ENCODE assay signal across 10 cellular contexts in the genomic region with DNA sequence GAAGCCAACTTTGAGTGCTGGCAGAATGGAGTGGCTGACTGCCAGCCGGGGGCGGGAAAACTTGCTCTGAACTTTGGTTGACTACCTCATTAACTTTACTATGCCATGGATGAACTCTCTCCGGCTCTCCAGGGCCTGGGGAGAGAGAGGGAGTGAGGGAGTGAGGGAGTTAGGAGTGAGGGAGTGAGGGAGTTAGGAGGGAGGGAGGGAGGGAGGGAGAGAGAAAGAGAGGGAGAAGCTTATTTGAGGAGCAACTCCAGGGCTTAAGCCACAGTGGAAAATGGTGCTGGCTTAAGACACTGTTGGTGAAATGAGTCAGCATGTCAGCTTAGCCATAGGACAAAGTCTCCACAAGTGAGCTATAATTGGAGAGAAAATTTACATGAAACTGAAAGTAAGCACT.
A peak's percentile ranks its signal among the peaks of the same experiment; 100 is the strongest.
DNase-seq lines count a peak whose midpoint lies in the region; ATAC-seq and TF ChIP-seq lines count a peak whose summit lies in the region.
"Had no signal": no experiment of that assay in that cellular context is flagged by ENCODE, and none has a peak within 500 bp of the region (broad histone marks: within the 10 kb centered on the region; RNA-seq: fewer than 3 reads in every experiment).

No MANE protein-coding gene starts in this region.

- no peaks in the 10 kb centered on the region for H3K36me3 Mint-ChIP-seq in nephron progenitor cell (ENCODE audit: low read depth)
- H3K36me3 Mint-ChIP-seq in T-cell: no peaks in the 10 kb centered on the region

- TF ChIP-seq POLR2A in lower leg skin (IDR thresholded peaks at IDR 0.05): no peak

- peaks cover 21% of the 10 kb centered on the region for H3K4me1 Mint-ChIP-seq in nephron progenitor cell
- H3K4me1 Mint-ChIP-seq in T-cell: no peaks in the 10 kb centered on the region

- H3K4me3 Mint-ChIP-seq in nephron progenitor cell: no peak overlapping the region
- H3K4me3 Mint-ChIP-seq in T-cell: no peak overlapping the region

- CTCF ChIA-PET in T-cell (lab: Charles Lee): no interaction called here

- H3K4me3 ChIP-seq in lower leg skin (ENCODE audit: low read depth, poor library complexity, severe bottlenecking): no peak overlapping the region
- H3K4me3 ChIP-seq: upper lobe of left lung had no signal

- H3K27me3 Mint-ChIP-seq in nephron progenitor cell (ENCODE audit: low read depth, poor library complexity): no peaks in the 10 kb centered on the region
- peaks cover 2 to 8% of the 10 kb centered on the region in 2 donors for H3K27me3 Mint-ChIP-seq in T-cell

- POLR2A ChIA-PET in T-cell (lab: Charles Lee): interaction anchor here in 1 of 2 donors (0.6 kb wide), 1 partner anchor 31 kb away, joined by 9 read pairs; no protein-coding TSS in a partner anchor

- peak; percentile 77 for DNase-seq in astrocyte of the hippocampus (ENCODE audit: low read depth, low spot score)
- DNase-seq in nephron progenitor cell: peak; percentile 16
- no peak for DNase-seq in T-cell
- no peak for DNase-seq in lower leg skin (ENCODE audit: low spot score in 2 of 2)
- no peak for DNase-seq in NCI-H2107 treated with DMSO at 0.1 percent for 48 hours (lab: John Stamatoyannopoulos, UW; ENCODE audit: unreplicated experiment)
- DNase-seq: activated CD4-positive, alpha-beta T cell treated with anti-CD3 and anti-CD28 coated beads for 4 hours; upper lobe of left lung had no signal

- intact Hi-C loops in lower leg skin (cut with DNase I; ENCODE audit: low total_unique reads): no loop called here

- H3K27ac Mint-ChIP-seq in nephron progenitor cell: no peak overlapping the region
- H3K27ac Mint-ChIP-seq in T-cell: no peak overlapping the region

- ATAC-seq in GM18498 (IDR thresholded peaks at IDR 0.05; ENCODE audit: unreplicated experiment) (peak; percentile 47), HG03354 (IDR thresholded peaks at IDR 0.05; ENCODE audit: poor library complexity, severe bottlenecking, unreplicated experiment) (peak; percentile 83), GM19397 (IDR thresholded peaks at IDR 0.05; ENCODE audit: unreplicated experiment) (no peak), T-cell (replicated peaks in 1 of 4) (no peak)

- H3K9me3 Mint-ChIP-seq in nephron progenitor cell (peaks cover 37% of the 10 kb centered on the region), T-cell (peaks cover 4 to 11% (median 6%) of the 10 kb centered on the region in 3 donors)

- TF ChIP-seq CTCF in nephron progenitor cell (IDR thresholded peaks at IDR 0.05): no peak
- TF ChIP-seq CTCF in lower leg skin (IDR thresholded peaks at IDR 0.05): no peak

- 15 to 39% methylated on average over 3 of the region's 3 CpGs for WGBS in lower leg skin, 2 donors

Comparison
In these comparisons a context has a peak if more than half of its experiments do, and no peak if none do; other contexts are left out.
1. ATAC-seq: peak in GM18498 (single experiment) and HG03354 (single experiment); none in GM19397 (single experiment) and T-cell (0 of 4).
2. DNase-seq: peak in astrocyte of the hippocampus (single experiment) and nephron progenitor cell (single experiment); none in T-cell (0 of 34), lower leg skin (0 of 2) and NCI-H2107 treated with DMSO at 0.1 percent for 48 hours (single experiment).